In genomic region chr21:46675595-46676280, GRCh38 we compare ENCODE assay signal across 24 cellular contexts.
"Had no signal": no experiment of that assay in that cellular context is flagged by ENCODE, and none has a peak within 500 bp of the region (broad histone marks: within the 10 kb centered on the region; RNA-seq: fewer than 3 reads in every experiment).

No MANE protein-coding gene starts in this region.

- H3K79me2 ChIP-seq: parathyroid adenoma had no signal

- H3K27ac Mint-ChIP-seq: activated CD4-positive, alpha-beta T cell treated with anti-CD3 and anti-CD28 coated beads, Interleukin-2, amount 10 ng/mL, durations not matched to agents 7 days and 5 days; activated naive CD4-positive, alpha-beta T cell treated with anti-CD3 and anti-CD28 coated beads, Interleukin-2, amount 50 U/mL, for 24 hours; stimulated activated naive B cell treated with anti-CD40 and anti-IgM and Interleukin-4, amounts not matched to agents 10 μg/mL and 1 μg/mL and 100 μg/mL, for 72 hours had no signal

- H3K9me3 Mint-ChIP-seq: activated CD4-positive, alpha-beta T cell treated with anti-CD3 and anti-CD28 coated beads, Interleukin-2, amount 10 ng/mL, durations not matched to agents 7 days and 5 days; activated naive CD4-positive, alpha-beta T cell treated with anti-CD3 and anti-CD28 coated beads, Interleukin-2, amount 50 U/mL, for 24 hours; immature natural killer cell; naive thymus-derived CD4-positive, alpha-beta T cell; stimulated activated naive B cell treated with anti-CD40 and anti-IgM and Interleukin-4, amounts not matched to agents 10 μg/mL and 1 μg/mL and 100 μg/mL, for 72 hours had no signal

- H3K36me3 Mint-ChIP-seq: activated naive CD4-positive, alpha-beta T cell treated with anti-CD3 and anti-CD28 coated beads, Interleukin-2, amount 50 U/mL, for 24 hours; immature natural killer cell; naive thymus-derived CD4-positive, alpha-beta T cell; stimulated activated naive B cell treated with anti-CD40 and anti-IgM and Interleukin-4, amounts not matched to agents 10 μg/mL and 1 μg/mL and 100 μg/mL, for 72 hours had no signal

- H3K27ac ChIP-seq: body of pancreas, dorsolateral prefrontal cortex, gastroesophageal sphincter, left ventricle myocardium inferior, neutrophil, parathyroid adenoma, sigmoid colon, spleen, thoracic aorta, upper lobe of right lung had no signal

- H3K4me1 Mint-ChIP-seq: activated CD4-positive, alpha-beta T cell treated with anti-CD3 and anti-CD28 coated beads, Interleukin-2, amount 10 ng/mL, durations not matched to agents 7 days and 5 days; activated naive CD4-positive, alpha-beta T cell treated with anti-CD3 and anti-CD28 coated beads, Interleukin-2, amount 50 U/mL, for 24 hours; immature natural killer cell; naive thymus-derived CD4-positive, alpha-beta T cell; stimulated activated naive B cell treated with anti-CD40 and anti-IgM and Interleukin-4, amounts not matched to agents 10 μg/mL and 1 μg/mL and 100 μg/mL, for 72 hours had no signal

- FAIRE-seq: colon had no signal

- H3K36me3 ChIP-seq: gastroesophageal sphincter, left ventricle myocardium inferior, neutrophil, sigmoid colon, spleen, thoracic aorta, upper lobe of right lung had no signal

- H3K4me1 ChIP-seq: body of pancreas, gastroesophageal sphincter, left ventricle myocardium inferior, parathyroid adenoma, sigmoid colon, spleen, upper lobe of right lung had no signal

- DNase-seq: activated CD4-positive, alpha-beta T cell treated with anti-CD3 and anti-CD28 coated beads, Interleukin-2, amount 10 ng/mL, durations not matched to agents 7 days and 5 days; activated CD8-positive, alpha-beta memory T cell treated with anti-CD3 and anti-CD28 coated beads for 24 hours; activated CD8-positive, alpha-beta memory T cell treated with anti-CD3 and anti-CD28 coated beads, Interleukin-2, amount 50 U/mL, for 48 hours; activated gamma-delta T cell; activated T-cell treated with anti-CD3 and anti-CD28 coated beads, Interleukin-2, amount 50 U/mL, for 48 hours; amygdala; body of pancreas; caudate nucleus; dorsolateral prefrontal cortex; immature natural killer cell; kidney glomerular epithelial cell; left ventricle myocardium inferior; naive thymus-derived CD4-positive, alpha-beta T cell; sigmoid colon; SK-N-SH; spleen; stimulated activated naive B cell treated with anti-CD40 and anti-IgM and Interleukin-4, amounts not matched to agents 10 μg/mL and 1 μg/mL and 100 μg/mL, for 72 hours; upper lobe of right lung had no signal

- H2AFZ ChIP-seq: parathyroid adenoma had no signal

- H3K4me2 ChIP-seq: SK-N-SH had no signal

- H3K9ac ChIP-seq: parathyroid adenoma, SK-N-SH had no signal

- ATAC-seq: body of pancreas; gastroesophageal sphincter; naive thymus-derived CD4-positive, alpha-beta T cell; stimulated activated naive B cell treated with anti-CD40 and anti-IgM and Interleukin-4, amounts not matched to agents 10 μg/mL and 1 μg/mL and 100 μg/mL, for 72 hours; upper lobe of right lung had no signal

- H3K4me3 ChIP-seq: body of pancreas, dorsolateral prefrontal cortex, gastroesophageal sphincter, left ventricle myocardium inferior, sigmoid colon, spleen, thoracic aorta, upper lobe of right lung had no signal

- H3K27me3 Mint-ChIP-seq: activated naive CD4-positive, alpha-beta T cell treated with anti-CD3 and anti-CD28 coated beads, Interleukin-2, amount 50 U/mL, for 24 hours had no signal

- H3K4me3 Mint-ChIP-seq: activated CD4-positive, alpha-beta T cell treated with anti-CD3 and anti-CD28 coated beads, Interleukin-2, amount 10 ng/mL, durations not matched to agents 7 days and 5 days; activated naive CD4-positive, alpha-beta T cell treated with anti-CD3 and anti-CD28 coated beads, Interleukin-2, amount 50 U/mL, for 24 hours; immature natural killer cell; naive thymus-derived CD4-positive, alpha-beta T cell; stimulated activated naive B cell treated with anti-CD40 and anti-IgM and Interleukin-4, amounts not matched to agents 10 μg/mL and 1 μg/mL and 100 μg/mL, for 72 hours had no signal

- H3K27me3 ChIP-seq: body of pancreas, dorsolateral prefrontal cortex, upper lobe of right lung had no signal

- H3K9me3 ChIP-seq: body of pancreas, gastroesophageal sphincter, left ventricle myocardium inferior, neutrophil, sigmoid colon, SK-N-SH, spleen, thoracic aorta, upper lobe of right lung had no signal
